9 cellular contexts compared by ENCODE assay signal in the genomic region with DNA sequence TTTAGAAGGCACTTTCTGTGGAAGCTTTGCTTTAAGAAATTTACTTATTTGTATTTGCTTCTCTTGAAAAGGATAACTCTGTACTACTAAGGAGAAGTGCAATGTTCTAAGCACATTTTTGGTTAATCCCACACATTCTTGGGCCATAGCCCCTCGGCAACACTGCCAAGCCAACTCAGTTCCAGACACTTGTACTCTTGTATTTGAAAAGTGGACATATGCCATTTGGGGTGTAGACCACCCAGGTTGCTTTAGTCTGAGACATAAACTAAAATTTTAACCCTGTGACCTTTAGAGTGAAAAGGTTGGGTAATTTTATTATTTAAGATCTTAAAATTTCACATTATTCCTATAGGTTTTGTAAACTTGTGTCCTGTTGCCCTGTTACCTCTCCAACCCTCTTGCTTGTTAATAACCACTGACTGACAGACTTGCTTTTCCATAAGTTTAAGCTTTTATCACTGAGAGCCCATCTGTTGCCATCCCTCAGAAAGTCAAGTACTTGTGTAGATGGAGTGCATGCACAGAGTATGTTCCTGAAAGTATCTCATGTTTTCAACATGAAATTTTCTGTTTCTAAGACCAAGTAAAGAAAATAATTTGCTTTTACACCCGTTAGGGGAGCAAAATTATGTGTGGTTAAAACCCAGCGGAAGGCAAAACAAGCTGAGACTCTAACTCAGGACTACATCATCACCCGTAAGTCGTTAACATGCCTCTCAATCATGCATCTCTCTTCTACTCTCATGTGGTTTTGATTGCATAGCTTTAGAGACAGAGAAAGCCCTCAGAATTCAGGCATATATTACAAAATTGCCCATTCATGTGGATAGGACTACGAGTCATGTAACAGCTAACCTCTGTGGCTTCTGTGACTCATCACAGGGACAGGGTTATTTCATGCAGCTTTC.
A peak's percentile ranks its signal among the peaks of the same experiment; 100 is the strongest.
DNase-seq lines count a peak whose midpoint lies in the region; TF ChIP-seq lines count a peak whose summit lies in the region.
"Had no signal": no experiment of that assay in that cellular context is flagged by ENCODE, and none has a peak within 500 bp of the region (broad histone marks: within the 10 kb centered on the region; RNA-seq: fewer than 3 reads in every experiment).

No MANE protein-coding gene starts in this region.

- peaks cover 3% of the 10 kb centered on the region for H3K36me3 ChIP-seq in brain microvascular endothelial cell (replicated peaks)

- no peak for TF ChIP-seq POLR2A in NB4 (IDR thresholded peaks at IDR 0.05; ENCODE audit: extremely low read depth, insufficient read length)

- H3K27ac ChIP-seq in brain microvascular endothelial cell, result peak overlapping the region; percentile 72
- H3K27ac ChIP-seq: 22Rv1 had no signal

- in situ Hi-C loops in brain microvascular endothelial cell (cut with HindIII; ENCODE audit: low pct_ligation_motif_present, low sequenced_read_pairs), result no loop called here

- H3K4me3 ChIP-seq in HFF-Myc (replicated peaks; ENCODE audit: low read depth, low read length) (no peak overlapping the region), NB4 (ENCODE audit: low read depth, low read length) (no peak overlapping the region), brain microvascular endothelial cell (ENCODE audit: low read depth, low read length) (no peak overlapping the region)

- no peaks in the 10 kb centered on the region for H3K27me3 ChIP-seq in brain microvascular endothelial cell (replicated peaks)

- TF ChIP-seq CTCF in HFF-Myc (IDR thresholded peaks at IDR 0.05; ENCODE audit: low read depth, low read length, missing control alignments) (no peak), NB4 (IDR thresholded peaks at IDR 0.05; ENCODE audit: low read depth, low read length) (no peak), brain microvascular endothelial cell (IDR thresholded peaks at IDR 0.05; ENCODE audit: low read depth, low read length, missing control alignments) (no peak)

- DNase-seq in DMS53 (lab: John Stamatoyannopoulos, UW) (peak; percentile 4), DMS53 treated with DMSO at 0.1 percent for 48 hours (lab: John Stamatoyannopoulos, UW; ENCODE audit: unreplicated experiment) (no peak), HFF-Myc (ENCODE audit: extremely low read depth, low read depth) (peak; percentile 80), NB4 (ENCODE audit: low read depth) (peak; percentile 90), brain microvascular endothelial cell (peak; percentile 90), NCI-H2107 (lab: John Stamatoyannopoulos, UW) (no peak), NCI-H146 (lab: John Stamatoyannopoulos, UW) (no peak)
- peak in 2 of 3 donors; percentile 11 to 41 for DNase-seq in stimulated activated CD4-positive, alpha-beta T cell treated with anti-CD3 and anti-CD28 coated beads, TNF-alpha, amount 100 ng/mL, for 48 hours (ENCODE audit: low read depth in 3 of 3)

Comparison
In these comparisons a context has a peak if more than half of its experiments do, and no peak if none do; other contexts are left out.
1. DNase-seq: peak in DMS53 (single experiment), HFF-Myc (single experiment), NB4 (single experiment), brain microvascular endothelial cell (single experiment) and stimulated activated CD4-positive, alpha-beta T cell treated with anti-CD3 and anti-CD28 coated beads, TNF-alpha, amount 100 ng/mL, for 48 hours (2 of 3); none in DMS53 treated with DMSO at 0.1 percent for 48 hours (single experiment), NCI-H2107 (single experiment) and NCI-H146 (single experiment).